22 cellular contexts compared by ENCODE assay signal in the genomic region with DNA sequence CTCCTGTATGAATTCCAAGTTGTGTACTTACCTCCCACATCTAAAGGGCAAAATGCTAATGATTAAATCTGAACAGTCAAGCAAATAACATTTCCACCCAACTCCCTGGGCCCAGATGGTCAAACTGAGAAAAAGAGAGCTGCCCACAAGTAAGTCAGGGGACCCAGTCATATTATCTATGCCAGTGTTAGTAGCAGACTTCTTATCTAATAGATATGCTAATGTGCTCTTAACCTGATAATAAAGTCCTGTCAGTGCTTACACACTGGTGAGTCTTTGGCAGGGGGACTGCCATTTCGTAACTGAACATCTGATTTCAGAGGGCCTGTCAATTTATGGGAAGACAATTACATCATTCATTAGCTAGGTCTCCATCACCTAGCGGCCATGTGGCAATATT.
DNase-seq lines count a peak whose midpoint lies in the region; ATAC-seq and TF ChIP-seq lines count a peak whose summit lies in the region.
"Had no signal": no experiment of that assay in that cellular context is flagged by ENCODE, and none has a peak within 500 bp of the region (broad histone marks: within the 10 kb centered on the region; RNA-seq: fewer than 3 reads in every experiment).

No MANE protein-coding gene starts in this region.

- H3K27ac ChIP-seq in right atrium auricular region (peak overlapping the region; percentile 41 to 74), colonic mucosa (no peak overlapping the region)
- no peak overlapping the region for H3K27ac ChIP-seq in effector memory CD4-positive, alpha-beta T cell (ENCODE audit: insufficient read depth, low read length, poor library complexity, severe bottlenecking)
- H3K27ac ChIP-seq: 22Rv1 had no signal

- ATAC-seq in Right ventricle myocardium inferior, result peak; percentile 41
- ATAC-seq: CD8-positive, alpha-beta T cell; HCT116 had no signal

- H3K4me1 ChIP-seq in right atrium auricular region (no peaks in the 10 kb centered on the region), colonic mucosa (no peaks in the 10 kb centered on the region)
- H3K4me1 ChIP-seq in effector memory CD4-positive, alpha-beta T cell (ENCODE audit: control insufficient read depth, insufficient read depth, low read length, poor library complexity, severe bottlenecking), result no peaks in the 10 kb centered on the region

- no peaks in the 10 kb centered on the region for H3K9me3 Mint-ChIP-seq in nephron
- H3K9me3 Mint-ChIP-seq: CD8-positive, alpha-beta T cell had no signal

- H3K36me3 ChIP-seq in right atrium auricular region (no peaks in the 10 kb centered on the region), colonic mucosa (no peaks in the 10 kb centered on the region)
- no peaks in the 10 kb centered on the region for H3K36me3 ChIP-seq in effector memory CD4-positive, alpha-beta T cell (ENCODE audit: control insufficient read depth, insufficient read depth, low read length)

- peaks cover 29% of the 10 kb centered on the region for H3K4me1 Mint-ChIP-seq in nephron

- DNase-seq in Right ventricle myocardium inferior (ENCODE audit: missing footprints), result no peak
- DNase-seq in cardiac septum (ENCODE audit: low spot score), result no peak
- DNase-seq in fibroblast of pulmonary artery (ENCODE audit: low read depth), result peak; percentile 21
- no peak for DNase-seq in right atrium auricular region (ENCODE audit: low spot score)
- no peak for DNase-seq in cerebellar nuclear complex (lab: John Stamatoyannopoulos, UW)
- no peak for DNase-seq in effector memory CD4-positive, alpha-beta T cell
- DNase-seq in colonic mucosa, result no peak
- DNase-seq: AML-193; C1 segment of cervical spinal cord; CD8-positive, alpha-beta T cell; DMS53; GDM1; Karpas-422; MV-4-11; NCI-H1105 treated with DMSO at 0.1 percent for 48 hours; NCI-H2029 treated with DMSO at 0.1 percent for 48 hours; NCI-H2171; NCI-H524 treated with DMSO at 0.1 percent for 48 hours; NCI-H82 had no signal

- TF ChIP-seq CTCF in fibroblast of pulmonary artery (IDR thresholded peaks at IDR 0.05; ENCODE audit: low read length, missing control alignments), result no peak
- TF ChIP-seq CTCF in right atrium auricular region (IDR thresholded peaks at IDR 0.05), result no peak
- TF ChIP-seq CTCF in nephron (IDR thresholded peaks at IDR 0.05; ENCODE audit: unreplicated experiment in 3 of 3), result no peak
- no peak for TF ChIP-seq CTCF in colonic mucosa (IDR thresholded peaks at IDR 0.05)

- H3K27me3 Mint-ChIP-seq in nephron (ENCODE audit: low read depth), result no peaks in the 10 kb centered on the region

- no peaks in the 10 kb centered on the region for H3K27me3 ChIP-seq in right atrium auricular region
- H3K27me3 ChIP-seq in effector memory CD4-positive, alpha-beta T cell (replicated peaks; ENCODE audit: control insufficient read depth, insufficient read depth, low read length, poor library complexity, severe bottlenecking), result no peaks in the 10 kb centered on the region
- no peaks in the 10 kb centered on the region for H3K27me3 ChIP-seq in colonic mucosa

- H3K4me3 ChIP-seq in fibroblast of pulmonary artery (replicated peaks; ENCODE audit: low read depth, low read length) (no peak overlapping the region), right atrium auricular region (no peak overlapping the region), colonic mucosa (no peak overlapping the region)
- H3K4me3 ChIP-seq in effector memory CD4-positive, alpha-beta T cell (ENCODE audit: insufficient read depth, low read depth, low read length, poor library complexity, severe bottlenecking), result no peak overlapping the region

- H3K36me3 Mint-ChIP-seq in nephron (ENCODE audit: low read depth), result no peaks in the 10 kb centered on the region
- H3K36me3 Mint-ChIP-seq: CD8-positive, alpha-beta T cell had no signal

- H3K9ac ChIP-seq in colonic mucosa (ENCODE audit: low read depth in 2 of 2, low read length in 2 of 2), result no peak overlapping the region

- H3K4me3 Mint-ChIP-seq in nephron, result no peak overlapping the region
- H3K4me3 Mint-ChIP-seq: CD8-positive, alpha-beta T cell had no signal

- peak overlapping the region; percentile 10 to 47 (median 39) for H3K27ac Mint-ChIP-seq in nephron
- H3K27ac Mint-ChIP-seq: CD8-positive, alpha-beta T cell had no signal

- intact Hi-C loops in Right ventricle myocardium inferior (cut with DNase I) (loop anchor here (5.0 kb wide), 1 partner anchor 52 kb away; no protein-coding TSS in a partner anchor), cardiac septum (cut with DNase I) (no loop called here), colonic mucosa (cut with DNase I) (no loop called here)

- H3K9me3 ChIP-seq in right atrium auricular region (no peaks in the 10 kb centered on the region), colonic mucosa (no peaks in the 10 kb centered on the region)
- no peaks in the 10 kb centered on the region for H3K9me3 ChIP-seq in effector memory CD4-positive, alpha-beta T cell (ENCODE audit: control insufficient read depth, low read length)

Comparison
In these comparisons a context has a peak if more than half of its experiments do, and no peak if none do; other contexts are left out.
1. H3K27ac ChIP-seq: peak in right atrium auricular region (2 of 2); none in effector memory CD4-positive, alpha-beta T cell (single experiment) and colonic mucosa (single experiment).